31 cellular contexts compared by ENCODE assay signal in genomic region chr12:125193376-125193775, GRCh38. TPM values are rescaled to one million over a fixed set of nuclear protein-coding genes. Genes with fewer than 3 reads are reported as not detected.
"Had no signal": no experiment of that assay in that cellular context is flagged by ENCODE, and none has a peak within 500 bp of the region (broad histone marks: within the 10 kb centered on the region; RNA-seq: fewer than 3 reads in every experiment).

No MANE protein-coding gene starts in this region.

- H3K9me3 ChIP-seq: MG63, Peyer's patch, SJSA1 had no signal

- H3K4me1 ChIP-seq: Peyer's patch, SJSA1 had no signal

- ATAC-seq: activated naive CD8-positive, alpha-beta T cell treated with anti-CD3 and anti-CD28 coated beads, Interleukin-2, amount 50 U/mL, for 24 hours; activated T-cell treated with anti-CD3 and anti-CD28 coated beads, Interleukin-2, amount 50 U/mL, for 4 hours; T-cell; T-helper 17 cell had no signal

- H3K9me3 Mint-ChIP-seq: activated B cell treated with CpG ODN at 0.5 μM for 24 hours; activated CD4-positive, alpha-beta memory T cell treated with anti-CD3 and anti-CD28 coated beads for 36 hours; activated naive CD4-positive, alpha-beta T cell treated with anti-CD3 and anti-CD28 coated beads, Interleukin-2, amount 10 ng/mL, durations not matched to agents 7 days and 5 days; activated naive CD8-positive, alpha-beta T cell treated with anti-CD3 and anti-CD28 coated beads, Interleukin-2, amount 50 U/mL, for 24 hours; activated T-cell treated with anti-CD3 and anti-CD28 coated beads, Interleukin-2, amount 50 U/mL, for 4 hours; activated T-helper 1 cell treated with anti-CD3 and anti-CD28 coated beads, Interleukin-12 subunit alpha, Interleukin-12 subunit beta, Interleukin-2, Interleukin-4 antibody, amounts not matched to agents 30 ng/mL and 10 ng/mL and 1 ng/mL, durations not matched to agents 14 hours and 24 hours and 36 hours; central memory CD8-positive, alpha-beta T cell; T-cell had no signal

- H3K4me3 Mint-ChIP-seq: activated B cell treated with CpG ODN at 0.5 μM for 24 hours; activated CD4-positive, alpha-beta memory T cell treated with anti-CD3 and anti-CD28 coated beads for 36 hours; activated naive CD4-positive, alpha-beta T cell treated with anti-CD3 and anti-CD28 coated beads, Interleukin-2, amount 10 ng/mL, durations not matched to agents 7 days and 5 days; activated naive CD8-positive, alpha-beta T cell; activated naive CD8-positive, alpha-beta T cell treated with anti-CD3 and anti-CD28 coated beads, Interleukin-2, amount 50 U/mL, for 24 hours; activated T-cell treated with anti-CD3 and anti-CD28 coated beads, Interleukin-2, amount 50 U/mL, for 4 hours; activated T-helper 1 cell treated with anti-CD3 and anti-CD28 coated beads, Interleukin-12 subunit alpha, Interleukin-12 subunit beta, Interleukin-2, Interleukin-4 antibody, amounts not matched to agents 30 ng/mL and 10 ng/mL and 1 ng/mL, durations not matched to agents 14 hours and 24 hours and 36 hours; central memory CD8-positive, alpha-beta T cell; T-cell; T-helper 17 cell had no signal

- H3K36me3 ChIP-seq: cardiac muscle cell, MG63, Peyer's patch, SJSA1 had no signal

- H3K4me1 Mint-ChIP-seq: activated B cell treated with CpG ODN at 0.5 μM for 24 hours; activated naive CD4-positive, alpha-beta T cell treated with anti-CD3 and anti-CD28 coated beads, Interleukin-2, amount 10 ng/mL, durations not matched to agents 7 days and 5 days; activated naive CD8-positive, alpha-beta T cell treated with anti-CD3 and anti-CD28 coated beads, Interleukin-2, amount 50 U/mL, for 24 hours; central memory CD8-positive, alpha-beta T cell; T-cell had no signal

- H3K27ac Mint-ChIP-seq: activated B cell treated with CpG ODN at 0.5 μM for 24 hours; activated CD4-positive, alpha-beta memory T cell treated with anti-CD3 and anti-CD28 coated beads for 36 hours; activated naive CD4-positive, alpha-beta T cell treated with anti-CD3 and anti-CD28 coated beads, Interleukin-2, amount 10 ng/mL, durations not matched to agents 7 days and 5 days; activated naive CD8-positive, alpha-beta T cell; activated naive CD8-positive, alpha-beta T cell treated with anti-CD3 and anti-CD28 coated beads, Interleukin-2, amount 50 U/mL, for 24 hours; activated T-helper 1 cell treated with anti-CD3 and anti-CD28 coated beads, Interleukin-12 subunit alpha, Interleukin-12 subunit beta, Interleukin-2, Interleukin-4 antibody, amounts not matched to agents 30 ng/mL and 10 ng/mL and 1 ng/mL, durations not matched to agents 14 hours and 24 hours and 36 hours; T-cell; T-helper 17 cell had no signal

- DNase-seq: activated B cell treated with CpG ODN at 0.5 μM for 24 hours; activated CD4-positive, alpha-beta memory T cell treated with anti-CD3 and anti-CD28 coated beads for 36 hours; activated CD4-positive, alpha-beta T cell treated with anti-CD3 and anti-CD28 coated beads for 4 hours; activated CD4-positive, alpha-beta T cell treated with anti-CD3 and anti-CD28 coated beads, Interleukin-2, amount 50 U/mL, for 1 hour; activated CD4-positive, CD25-positive, alpha-beta regulatory T cell treated with anti-CD3 and anti-CD28 coated beads, Interleukin-2, amount 50 U/mL, for 72 hours; activated CD8-positive, alpha-beta memory T cell treated with anti-CD3 and anti-CD28 coated beads, Interleukin-2, amount 50 U/mL, for 4 hours; activated naive CD4-positive, alpha-beta T cell treated with anti-CD3 and anti-CD28 coated beads, Interleukin-2, amount 10 ng/mL, durations not matched to agents 7 days and 5 days; activated naive CD8-positive, alpha-beta T cell treated with anti-CD3 and anti-CD28 coated beads, Interleukin-2, amount 50 U/mL, for 24 hours; activated T-cell treated with anti-CD3 and anti-CD28 coated beads for 4 hours; activated T-cell treated with anti-CD3 and anti-CD28 coated beads, Interleukin-2, amount 50 U/mL, for 4 hours; aorta; Karpas-422; KBM-7; NCI-H1092 treated with DMSO at 0.1 percent for 48 hours; NCI-H187 treated with DMSO at 0.1 percent for 48 hours; NCI-H2081; NCI-H2171 treated with DMSO at 0.1 percent for 48 hours; NCI-H226; NCI-H524 treated with DMSO at 0.1 percent for 48 hours; Peyer's patch; RPMI8226; SHP77 treated with DMSO at 0.1 percent for 48 hours; T-cell; T-helper 17 cell had no signal

- H3K27ac ChIP-seq: cardiac muscle cell, Peyer's patch, SJSA1 had no signal

- H3K4me3 ChIP-seq: cardiac muscle cell, MG63, Peyer's patch, SJSA1 had no signal

- H3K36me3 Mint-ChIP-seq: activated CD4-positive, alpha-beta memory T cell treated with anti-CD3 and anti-CD28 coated beads for 36 hours; activated naive CD4-positive, alpha-beta T cell treated with anti-CD3 and anti-CD28 coated beads, Interleukin-2, amount 10 ng/mL, durations not matched to agents 7 days and 5 days; activated naive CD8-positive, alpha-beta T cell; T-cell had no signal

RNA-seq across cellular contexts. Expression of gene TMEM132B, which starts 7.2 kb away (rescaled TPM):
- total RNA-seq: activated B cell treated with CpG ODN at 0.5 μM for 24 hours; activated CD4-positive, alpha-beta memory T cell treated with anti-CD3 and anti-CD28 coated beads for 36 hours; activated T-helper 1 cell treated with anti-CD3 and anti-CD28 coated beads, Interleukin-12 subunit alpha, Interleukin-12 subunit beta, Interleukin-2, Interleukin-4 antibody, amounts not matched to agents 30 ng/mL and 10 ng/mL and 1 ng/mL, durations not matched to agents 14 hours and 24 hours and 36 hours; PC-3; T-helper 17 cell had no signal
